Comparison of ENCODE assay signal across 8 cellular contexts in the genomic region with DNA sequence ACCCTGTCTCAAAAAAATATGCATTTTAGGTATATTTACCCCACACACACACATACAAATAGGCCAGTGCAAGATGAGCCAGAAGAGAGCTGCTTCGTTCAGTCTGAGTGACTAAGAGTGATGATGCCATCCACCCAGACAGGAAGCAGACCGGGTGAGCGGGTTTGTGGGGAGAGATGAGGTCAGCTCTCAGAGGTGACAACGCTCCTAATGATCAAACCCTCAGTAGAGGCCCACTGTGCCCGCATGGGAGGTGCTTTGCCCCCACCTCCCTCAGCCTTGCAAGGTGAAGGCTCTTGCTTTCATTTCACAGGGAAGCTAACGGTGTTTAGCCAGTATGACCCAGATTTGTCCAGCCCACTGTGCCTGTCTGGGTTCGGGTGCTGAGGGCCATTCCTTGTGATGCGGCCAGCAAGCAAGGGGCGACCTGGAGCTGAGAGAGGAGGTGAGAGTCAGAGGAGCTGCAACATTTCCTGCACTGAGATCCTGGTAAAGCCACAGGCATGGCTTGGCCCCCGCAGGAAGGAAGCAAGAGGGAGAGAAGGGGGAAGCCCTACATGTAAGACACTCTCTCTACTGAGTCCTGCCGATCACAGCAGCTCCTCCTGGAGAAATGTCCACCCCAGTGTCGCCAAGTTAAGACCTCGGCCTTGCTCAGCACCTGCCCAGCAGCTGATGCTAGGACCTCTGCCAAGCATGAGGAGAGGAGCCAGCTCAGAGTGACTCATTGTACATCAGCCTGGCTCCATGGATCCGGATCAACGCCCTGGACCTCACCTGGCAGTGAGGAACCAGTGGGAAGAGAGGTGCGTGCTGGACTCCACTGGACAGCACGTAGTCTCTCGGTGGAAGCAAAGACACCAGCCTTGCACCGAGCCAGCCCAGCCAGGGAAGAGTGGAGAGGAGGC. TPM values are rescaled to one million over a fixed set of nuclear protein-coding genes. Genes with fewer than 3 reads are reported as not detected.
DNase-seq lines count a peak whose midpoint lies in the region; ATAC-seq and TF ChIP-seq lines count a peak whose summit lies in the region.

No MANE protein-coding gene starts in this region.

- no peaks in the 10 kb centered on the region for H4K20me1 ChIP-seq in MM.1S (ENCODE audit: insufficient read depth, low read length)

- H3K9me3 ChIP-seq in MM.1S (replicated peaks; ENCODE audit: insufficient read depth, low read length) (no peaks in the 10 kb centered on the region), colonic mucosa (no peaks in the 10 kb centered on the region)
- no peaks in the 10 kb centered on the region for H3K9me3 ChIP-seq in naive thymus-derived CD4-positive, alpha-beta T cell (ENCODE audit: control insufficient read depth in 2 of 3, low read length in 3 of 3)

- H3K27me3 ChIP-seq in MM.1S (replicated peaks; ENCODE audit: insufficient read depth, low read length): no peaks in the 10 kb centered on the region
- no peaks in the 10 kb centered on the region for H3K27me3 ChIP-seq in colonic mucosa
- no peaks in the 10 kb centered on the region for H3K27me3 ChIP-seq in naive thymus-derived CD4-positive, alpha-beta T cell (ENCODE audit: control insufficient read depth in 2 of 2, insufficient read depth in 2 of 2, low read length in 2 of 2)

- H3F3A ChIP-seq in MM.1S (ENCODE audit: insufficient read depth, low read length): no peaks in the 10 kb centered on the region

- no peak overlapping the region for H3K27ac ChIP-seq in MM.1S (ENCODE audit: low read length)
- no peak overlapping the region for H3K27ac ChIP-seq in colonic mucosa
- H3K27ac ChIP-seq in naive thymus-derived CD4-positive, alpha-beta T cell (ENCODE audit: low read depth, low read length): no peak overlapping the region

- peak overlapping the region; percentile 73 to 96 (median 90) for H3K27ac Mint-ChIP-seq in naive thymus-derived CD4-positive, alpha-beta T cell

- CTCF ChIA-PET in naive thymus-derived CD4-positive, alpha-beta T cell (lab: Charles Lee): interaction anchor here (1.2 kb wide), 1 partner anchor 51 kb away, joined by 3 read pairs; no protein-coding TSS in a partner anchor

- intact Hi-C loops in colonic mucosa (cut with DNase I): no loop called here
- intact Hi-C loops in naive thymus-derived CD4-positive, alpha-beta T cell (cut with micrococcal nuclease): loop anchor here (1.0 kb wide), 4 partner anchors 37 to 169 kb away; partner anchors contain the start of genes CLASP1 (in 1 of the 2), NIFK (in 1 of the 2) and RNU4ATAC (in 1 of the 2)

- H3K36me3 ChIP-seq in MM.1S (replicated peaks; ENCODE audit: insufficient read depth, low read length) (no peaks in the 10 kb centered on the region), colonic mucosa (no peaks in the 10 kb centered on the region)
- no peaks in the 10 kb centered on the region for H3K36me3 ChIP-seq in naive thymus-derived CD4-positive, alpha-beta T cell (ENCODE audit: control insufficient read depth in 2 of 3, insufficient read depth in 3 of 3, low read length in 3 of 3)

- H3K79me2 ChIP-seq in MM.1S (ENCODE audit: low read length): no peaks in the 10 kb centered on the region

- H3K9me3 Mint-ChIP-seq in naive thymus-derived CD4-positive, alpha-beta T cell: no peaks in the 10 kb centered on the region

- ATAC-seq in naive thymus-derived CD4-positive, alpha-beta T cell: peak; percentile 98

- H2AFZ ChIP-seq in MM.1S (ENCODE audit: low read length): 0 out of 2 replicates have a peak overlapping the region, but pooled peaks have one; percentile 59

- no peak for TF ChIP-seq CTCF in MM.1S (IDR thresholded peaks at IDR 0.05; ENCODE audit: low read length)
- no peak for TF ChIP-seq CTCF in colonic mucosa (IDR thresholded peaks at IDR 0.05)

- H3K4me1 Mint-ChIP-seq in naive thymus-derived CD4-positive, alpha-beta T cell: peaks cover 13 to 46% (median 24%) of the 10 kb centered on the region in 7 donors

- H3K9me2 ChIP-seq in MM.1S (replicated peaks; ENCODE audit: insufficient read depth, low read length): no peaks in the 10 kb centered on the region

- peak overlapping the region; percentile 73 to 92 (median 82) for H3K4me3 Mint-ChIP-seq in naive thymus-derived CD4-positive, alpha-beta T cell

- peak; percentile 57 for DNase-seq in GM04504 (ENCODE audit: low read depth)
- peak; percentile 92 for DNase-seq in HCEC 1CT
- DNase-seq in MM.1S: no peak
- peak; percentile 64 to 68 for DNase-seq in activated CD4-positive, alpha-beta T cell treated with anti-CD3 and anti-CD28 coated beads for 24 hours (ENCODE audit: low read depth in 2 of 2)
- DNase-seq in colonic mucosa: peak; percentile 37
- DNase-seq in naive thymus-derived CD4-positive, alpha-beta T cell: peak; percentile 32 to 80 (median 56)
- DNase-seq in stromal cell of bone marrow (ENCODE audit: low read depth): peak; percentile 73
- DNase-seq in globus pallidus (ENCODE audit: low spot score): no peak

- H3K4me1 ChIP-seq in MM.1S (ENCODE audit: low read length) (no peaks in the 10 kb centered on the region), colonic mucosa (no peaks in the 10 kb centered on the region)
- peaks cover 13 to 31% of the 10 kb centered on the region in 2 donors for H3K4me1 ChIP-seq in naive thymus-derived CD4-positive, alpha-beta T cell (ENCODE audit: control insufficient read depth in 2 of 2, insufficient read depth in 2 of 2, low read length in 2 of 2)

- H3K4me3 ChIP-seq in MM.1S (ENCODE audit: low read length) (no peak overlapping the region), colonic mucosa (no peak overlapping the region)
- peak overlapping the region; percentile 12 for H3K4me3 ChIP-seq in naive thymus-derived CD4-positive, alpha-beta T cell (ENCODE audit: low read length)

- no peak overlapping the region; the same call in 1 of the 2 replicates for H3K4me2 ChIP-seq in MM.1S (ENCODE audit: low read depth, low read length)

- H3K9ac ChIP-seq in MM.1S (ENCODE audit: low read length): no peak overlapping the region
- no peak overlapping the region for H3K9ac ChIP-seq in colonic mucosa (ENCODE audit: low read depth in 2 of 2, low read length in 2 of 2)

- H3K36me3 Mint-ChIP-seq in naive thymus-derived CD4-positive, alpha-beta T cell: no peaks in the 10 kb centered on the region

- H3K27me3 Mint-ChIP-seq in naive thymus-derived CD4-positive, alpha-beta T cell: no peaks in the 10 kb centered on the region

- POLR2A ChIA-PET in naive thymus-derived CD4-positive, alpha-beta T cell (lab: Charles Lee): interaction anchor here (0.5 to 2.1 kb wide), 6 partner anchors 34 to 258 kb away, joined by 3 to 11 read pairs (median 4); partner anchors contain the start of genes CLASP1, NIFK and RNU4ATAC

RNA-seq across cellular contexts. Expression of gene NIFK, which starts 37.0 kb away (rescaled TPM):
- total RNA-seq in colonic mucosa: 10 to 100 TPM; 32.9 to 57.7 TPM
- 10 to 100 TPM; 35.3 to 88.1 (median 71.9) TPM for total RNA-seq in naive thymus-derived CD4-positive, alpha-beta T cell
- 10 to 100 TPM; 75.5 to 75.8 TPM for polyA plus RNA-seq in naive thymus-derived CD4-positive, alpha-beta T cell

RNA-seq across cellular contexts. Expression of gene CLASP1, which starts 50.4 kb away (rescaled TPM):
- 10 to 100 TPM; 30.3 to 32.3 TPM for total RNA-seq in colonic mucosa
- 10 to 100 TPM; 58.8 to 76.3 (median 62.7) TPM for total RNA-seq in naive thymus-derived CD4-positive, alpha-beta T cell
- polyA plus RNA-seq in naive thymus-derived CD4-positive, alpha-beta T cell: 10 to 100 TPM; 13.8 to 16.1 TPM

RNA-seq across cellular contexts. Expression of gene TSN, which starts 55.8 kb away (rescaled TPM):
- 10 to 100 TPM; 48.0 to 69.0 TPM for total RNA-seq in colonic mucosa
- total RNA-seq in naive thymus-derived CD4-positive, alpha-beta T cell: 10 to 100 TPM; 35.8 to 65.8 (median 58.3) TPM
- polyA plus RNA-seq in naive thymus-derived CD4-positive, alpha-beta T cell: 10 to 100 TPM; 76.3 to 87.2 TPM

Comparison
In these comparisons a context has a peak if more than half of its experiments do, and no peak if none do; other contexts are left out.
1. DNase-seq: peak in GM04504 (single experiment), HCEC 1CT (single experiment), activated CD4-positive, alpha-beta T cell treated with anti-CD3 and anti-CD28 coated beads for 24 hours (2 of 2), colonic mucosa (single experiment), naive thymus-derived CD4-positive, alpha-beta T cell (9 of 9) and stromal cell of bone marrow (single experiment); none in MM.1S (single experiment) and globus pallidus (single experiment).